Comparison of ENCODE assay signal across 11 cellular contexts in the genomic region with DNA sequence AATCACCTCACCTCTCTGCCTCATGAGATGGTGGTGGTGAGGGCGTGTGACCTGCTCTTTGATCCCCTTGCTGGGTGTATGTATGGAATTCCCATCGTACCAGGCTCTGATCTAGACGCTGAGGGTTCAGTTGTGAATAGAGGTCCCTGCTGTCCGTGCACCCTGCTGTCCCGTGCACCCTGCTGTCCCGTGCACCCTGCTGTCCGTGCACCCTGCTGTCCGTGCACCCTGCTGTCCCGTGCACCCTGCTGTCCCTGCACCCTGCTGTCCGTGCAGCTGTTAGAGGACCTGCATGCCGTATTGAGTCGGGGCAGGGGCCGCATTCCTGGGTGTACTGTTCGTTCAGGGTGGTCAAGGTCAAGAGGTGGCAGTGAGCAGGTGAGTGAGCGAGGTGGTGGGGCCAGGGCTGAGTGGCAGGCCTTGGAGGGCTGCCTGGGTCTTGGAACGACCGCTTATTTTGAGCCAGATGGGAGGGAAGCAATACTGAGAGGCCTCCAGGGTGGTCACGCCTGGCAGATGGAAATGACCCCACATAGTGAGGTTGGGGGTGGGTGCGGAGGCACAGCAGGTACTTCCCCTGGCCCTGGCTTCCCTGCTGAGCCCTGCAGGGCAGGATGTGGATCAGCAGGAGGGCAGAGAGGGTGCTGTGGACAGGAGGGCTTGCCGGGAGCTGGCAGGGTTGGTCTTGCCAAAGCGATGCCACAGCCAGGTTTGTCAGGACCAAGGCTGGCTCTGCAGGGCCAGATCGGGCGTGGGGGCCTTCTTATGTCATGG. TPM values are rescaled to one million over a fixed set of nuclear protein-coding genes. Genes with fewer than 3 reads are reported as not detected.
DNase-seq lines count a peak whose midpoint lies in the region; ATAC-seq, FAIRE-seq and TF ChIP-seq lines count a peak whose summit lies in the region.
"Had no signal": no experiment of that assay in that cellular context is flagged by ENCODE, and none has a peak within 500 bp of the region (broad histone marks: within the 10 kb centered on the region; RNA-seq: fewer than 3 reads in every experiment).

No MANE protein-coding gene starts in this region.

- H3K4me1 ChIP-seq in HCT116 (ENCODE audit: control insufficient read depth in 1 of 2, insufficient read depth in 2 of 2, low read length in 2 of 2), result peaks cover 7 to 49% of the 10 kb centered on the region in 2 experiments
- H3K4me1 ChIP-seq in neural progenitor cell, result peaks cover 9% of the 10 kb centered on the region

- ATAC-seq in HCT116 (no peak), HG02610 (IDR thresholded peaks at IDR 0.05; ENCODE audit: unreplicated experiment) (no peak)
- ATAC-seq: activated CD8-positive, alpha-beta T cell treated with anti-CD3 and anti-CD28 coated beads, Interleukin-2, amount 10 ng/mL, durations not matched to agents 7 days and 5 days; body of pancreas had no signal

- peaks cover 31 to 49% of the 10 kb centered on the region in 2 experiments for H3K36me3 ChIP-seq in HCT116 (ENCODE audit: control insufficient read depth in 1 of 2, insufficient read depth in 2 of 2, low read length in 2 of 2)
- H3K36me3 ChIP-seq in bronchial epithelial cell (ENCODE audit: control insufficient read depth, insufficient read depth, low read length), result peaks cover 39% of the 10 kb centered on the region
- no peaks in the 10 kb centered on the region for H3K36me3 ChIP-seq in neural progenitor cell

- CTCF ChIA-PET in HCT116 (lab: Charles Lee), result interaction anchor here (0.7 to 2.3 kb wide), 4 partner anchors 13 to 38 kb away, joined by 3 to 23 read pairs (median 10); a partner anchor contains a TSS

- H3K9me3 Mint-ChIP-seq in neural progenitor cell, result no peaks in the 10 kb centered on the region
- H3K9me3 Mint-ChIP-seq: naive B cell had no signal

- H4K20me1 ChIP-seq in HCT116 (ENCODE audit: insufficient read depth), result peaks cover 14% of the 10 kb centered on the region; the same call in 1 of the 2 replicates
- H4K20me1 ChIP-seq in neural progenitor cell (ENCODE audit: low read depth), result peaks cover 85% of the 10 kb centered on the region

- H3K9me3 ChIP-seq in HCT116 (ENCODE audit: control insufficient read depth in 1 of 2, insufficient read depth in 1 of 2, low read depth in 1 of 2, low read length in 2 of 2) (no peaks in the 10 kb centered on the region), neural progenitor cell (ENCODE audit: low read depth) (no peaks in the 10 kb centered on the region)
- H3K9me3 ChIP-seq: body of pancreas had no signal

- H3K27me3 ChIP-seq in HCT116 (ENCODE audit: insufficient read depth, low read length) (no peaks in the 10 kb centered on the region), bronchial epithelial cell (ENCODE audit: control insufficient read depth, insufficient read depth, low read length) (no peaks in the 10 kb centered on the region), neural progenitor cell (no peaks in the 10 kb centered on the region)
- H3K27me3 ChIP-seq: body of pancreas had no signal

- H3K4me1 Mint-ChIP-seq in neural progenitor cell, result peaks cover 24% of the 10 kb centered on the region

- H3K27ac Mint-ChIP-seq in neural progenitor cell, result no peak overlapping the region
- H3K27ac Mint-ChIP-seq: activated CD8-positive, alpha-beta T cell treated with anti-CD3 and anti-CD28 coated beads, Interleukin-2, amount 10 ng/mL, durations not matched to agents 7 days and 5 days had no signal

- POLR2A ChIA-PET in HCT116 (lab: Charles Lee), result no interaction called here

- FAIRE-seq in bronchial epithelial cell (lab: Jason Lieb, UNC), result peak; percentile 100

- no peak for TF ChIP-seq RAD21 in HCT116 (IDR thresholded peaks at IDR 0.05; ENCODE audit: low read depth)

- TF ChIP-seq POLR2A in HCT116 (IDR thresholded peaks at IDR 0.05; ENCODE audit: borderline replicate concordance, extremely low read depth, insufficient read depth, insufficient read length), result no peak

- TF ChIP-seq CTCF in HCT116 (IDR thresholded peaks at IDR 0.05 in 2 of 3, conservative IDR thresholded peaks at IDR 0.05 in 1 of 3; ENCODE audit: borderline replicate concordance in 1 of 3, insufficient read depth in 1 of 3, low read depth in 2 of 3, low read length in 2 of 3), result no peak
- no peak for TF ChIP-seq CTCF in bronchial epithelial cell (IDR thresholded peaks at IDR 0.05; ENCODE audit: insufficient read depth, low read length, severe bottlenecking)
- TF ChIP-seq CTCF in neural progenitor cell (IDR thresholded peaks at IDR 0.05), result no peak

- peaks cover 92% of the 10 kb centered on the region for H3K79me2 ChIP-seq in HCT116 (ENCODE audit: insufficient read depth, low read length)
- H3K79me2 ChIP-seq in neural progenitor cell (ENCODE audit: low read depth), result peaks cover 81% of the 10 kb centered on the region

- H3K4me2 ChIP-seq in HCT116 (ENCODE audit: low read length), result no peak overlapping the region
- no peak overlapping the region for H3K4me2 ChIP-seq in neural progenitor cell

- H3K9ac ChIP-seq in HCT116 (ENCODE audit: low read length) (no peak overlapping the region), neural progenitor cell (no peak overlapping the region)

- H3K27me3 Mint-ChIP-seq in neural progenitor cell (ENCODE audit: insufficient read depth, low read depth), result peaks cover 9% of the 10 kb centered on the region
- H3K27me3 Mint-ChIP-seq: naive B cell had no signal

- no peak overlapping the region for H3K4me3 ChIP-seq in HCT116 (replicated peaks in 1 of 2; ENCODE audit: low read depth in 1 of 2, low read length in 2 of 2)
- H3K4me3 ChIP-seq in bronchial epithelial cell (ENCODE audit: low read depth, low read length), result no peak overlapping the region
- no peak overlapping the region for H3K4me3 ChIP-seq in neural progenitor cell
- H3K4me3 ChIP-seq: body of pancreas had no signal

- H3K4me3 Mint-ChIP-seq in neural progenitor cell, result peak overlapping the region; percentile 67
- H3K4me3 Mint-ChIP-seq: activated CD8-positive, alpha-beta T cell treated with anti-CD3 and anti-CD28 coated beads, Interleukin-2, amount 10 ng/mL, durations not matched to agents 7 days and 5 days had no signal

- BruUV-seq in HCT116 (replicated peaks; lab: Mats Ljungman, UMichigan), result no TSS peak

- intact Hi-C loops in HCT116 (cut with micrococcal nuclease), result no loop called here

- H3K27ac ChIP-seq in HCT116 (ENCODE audit: low read depth, low read length) (peak overlapping the region; percentile 10; the same call in 1 of the 2 replicates), neural progenitor cell (peak overlapping the region; percentile 20)

- DNase-seq in COR-L47 (lab: John Stamatoyannopoulos, UW), result peak; percentile 52
- no peak for DNase-seq in HCT116 (ENCODE audit: low read depth, low spot score)
- DNase-seq in bronchial epithelial cell (ENCODE audit: low read depth), result no peak
- peak; percentile 27 for DNase-seq in neural progenitor cell (ENCODE audit: low spot score)
- no peak for DNase-seq in SK-N-DZ (ENCODE audit: low spot score)
- no peak for DNase-seq in NCI-H187 treated with DMSO at 0.1 percent for 48 hours (lab: John Stamatoyannopoulos, UW)
- DNase-seq: activated CD8-positive, alpha-beta T cell treated with anti-CD3 and anti-CD28 coated beads, Interleukin-2, amount 10 ng/mL, durations not matched to agents 7 days and 5 days; HCEC 1CT; naive B cell had no signal

- RAD21 ChIA-PET in HCT116 (lab: Charles Lee; ENCODE audit: low non-redundant PET in 1 of 2, low total read pairs in 2 of 2, uncharacterized antibody in 2 of 2, unreplicated experiment in 2 of 2), result no interaction called here

- peaks cover 46% of the 10 kb centered on the region for H3F3A ChIP-seq in neural progenitor cell (ENCODE audit: low read depth)

- peaks cover 17% of the 10 kb centered on the region for H3K36me3 Mint-ChIP-seq in neural progenitor cell

- H2AFZ ChIP-seq in HCT116 (ENCODE audit: low read depth, low read length, poor library complexity, severe bottlenecking) (no peak overlapping the region), neural progenitor cell (replicated peaks) (no peak overlapping the region)

- H3K9me2 ChIP-seq in HCT116 (ENCODE audit: insufficient read depth), result no peaks in the 10 kb centered on the region

RNA-seq across cellular contexts. Expression of a gene that starts 4.6 kb away (rescaled TPM):
- total RNA-seq in HCT116 (2021; ENCODE audit: unreplicated experiment), result 122 TPM
- 99.3 and 119 TPM in 2 replicates for polyA plus RNA-seq in HCT116 (2012)
- total RNA-seq in bronchial epithelial cell, result 28.2 and 80.5 TPM in 2 replicates
- total RNA-seq in neural progenitor cell (ENCODE audit: low replicate concordance), result 16.1 and 75.0 TPM in 2 replicates
- 66.2 and 76.6 TPM in 2 replicates for polyA plus RNA-seq in SK-N-DZ (2014; cell fraction: cytosol; rRNA removed)
- polyA plus RNA-seq in SK-N-DZ (2014; cell fraction: nucleus; rRNA removed), result 19.2 and 41.3 TPM in 2 replicates

RNA-seq across cellular contexts. Expression of a gene that starts 15.6 kb away (rescaled TPM):
- total RNA-seq in HCT116 (2021; ENCODE audit: unreplicated experiment) (259 TPM), bronchial epithelial cell (121 and 140 TPM in 2 replicates), neural progenitor cell (ENCODE audit: low replicate concordance) (124 and 238 TPM in 2 replicates)
- polyA plus RNA-seq in HCT116 (2012), result 199 and 201 TPM in 2 replicates
- 120 and 160 TPM in 2 replicates for polyA plus RNA-seq in SK-N-DZ (2014; cell fraction: cytosol; rRNA removed)
- polyA plus RNA-seq in SK-N-DZ (2014; cell fraction: nucleus; rRNA removed), result 129 and 133 TPM in 2 replicates

RNA-seq across cellular contexts. Expression of a gene that starts 22.5 kb away (rescaled TPM):
- total RNA-seq in HCT116 (2021; ENCODE audit: unreplicated experiment) (1.0 TPM), bronchial epithelial cell (2.6 and 2.9 TPM in 2 replicates), neural progenitor cell (ENCODE audit: low replicate concordance) (7.6 and 24.9 TPM in 2 replicates)
- polyA plus RNA-seq in HCT116 (2012), result 0.56 and 0.70 TPM in 2 replicates
- polyA plus RNA-seq in SK-N-DZ (2014; cell fraction: cytosol; rRNA removed), result 12.5 and 14.6 TPM in 2 replicates
- 18.2 and 20.0 TPM in 2 replicates for polyA plus RNA-seq in SK-N-DZ (2014; cell fraction: nucleus; rRNA removed)

RNA-seq across cellular contexts. Expression of a gene that starts 27.0 kb away (rescaled TPM):
- total RNA-seq in HCT116 (2021; ENCODE audit: unreplicated experiment) (44.4 TPM), bronchial epithelial cell (9.6 and 19.2 TPM in 2 replicates), neural progenitor cell (ENCODE audit: low replicate concordance) (12.2 and 32.4 TPM in 2 replicates)
- 47.8 and 48.2 TPM in 2 replicates for polyA plus RNA-seq in HCT116 (2012)
- polyA plus RNA-seq in SK-N-DZ (2014; cell fraction: cytosol; rRNA removed), result 12.8 and 16.3 TPM in 2 replicates
- polyA plus RNA-seq in SK-N-DZ (2014; cell fraction: nucleus; rRNA removed), result 13.8 and 14.5 TPM in 2 replicates

RNA-seq across cellular contexts. Expression of a gene that starts 29.7 kb away (rescaled TPM):
- total RNA-seq in HCT116 (2021; ENCODE audit: unreplicated experiment), result 36.7 TPM
- polyA plus RNA-seq in HCT116 (2012), result 37.1 and 47.1 TPM in 2 replicates
- 2.4 and 2.7 TPM in 2 replicates for total RNA-seq in bronchial epithelial cell
- total RNA-seq in neural progenitor cell (ENCODE audit: low replicate concordance), result 2.8 and 13.4 TPM in 2 replicates
- 6.5 and 12.3 TPM in 2 replicates for polyA plus RNA-seq in SK-N-DZ (2014; cell fraction: cytosol; rRNA removed)
- 12.4 and 15.1 TPM in 2 replicates for polyA plus RNA-seq in SK-N-DZ (2014; cell fraction: nucleus; rRNA removed)

Comparison
In these comparisons a context has a peak if more than half of its experiments do, and no peak if none do; other contexts are left out.
1. DNase-seq: peak in COR-L47 (single experiment) and neural progenitor cell (single experiment); none in HCT116 (single experiment), bronchial epithelial cell (single experiment), SK-N-DZ (single experiment) and NCI-H187 treated with DMSO at 0.1 percent for 48 hours (single experiment).